8 cellular contexts compared by ENCODE assay signal in genomic region chr5:141605523-141606277, GRCh38. TPM values are rescaled to one million over a fixed set of nuclear protein-coding genes. Genes with fewer than 3 reads are reported as not detected.
DNase-seq lines count a peak whose midpoint lies in the region; ATAC-seq and TF ChIP-seq lines count a peak whose summit lies in the region.

No MANE protein-coding gene starts in this region.

- H3K4me2 ChIP-seq in smooth muscle cell: no peak overlapping the region

- DNase-seq in Caco-2: no peak
- DNase-seq in Kasumi-1 (lab: John Stamatoyannopoulos, UW): peak; percentile 98 to 99
- peak; percentile 84 for DNase-seq in activated CD4-positive, alpha-beta memory T cell treated with anti-CD3 and anti-CD28 coated beads, Interleukin-2, amount 10 ng/mL, durations not matched to agents 7 days and 5 days
- no peak for DNase-seq in smooth muscle cell (lab: John Stamatoyannopoulos, UW; ENCODE audit: unreplicated experiment)
- no peak for DNase-seq in middle frontal gyrus (ENCODE audit: extremely low spot score, low spot score)
- no peak for DNase-seq in GOT3 (lab: John Stamatoyannopoulos, UW)

- H2AFZ ChIP-seq in smooth muscle cell (ENCODE audit: low read depth): no peak overlapping the region

- H3K9me3 Mint-ChIP-seq in Caco-2 (ENCODE audit: unreplicated experiment): no peaks in the 10 kb centered on the region
- H3K9me3 Mint-ChIP-seq in activated CD4-positive, alpha-beta memory T cell treated with anti-CD3 and anti-CD28 coated beads, Interleukin-2, amount 10 ng/mL, durations not matched to agents 7 days and 5 days: no peaks in the 10 kb centered on the region

- intact Hi-C loops in Caco-2 (cut with micrococcal nuclease; ENCODE audit: unreplicated experiment): no loop called here

- H3K4me1 ChIP-seq in Caco-2 (peaks cover 41% of the 10 kb centered on the region), smooth muscle cell (ENCODE audit: low read depth) (no peaks in the 10 kb centered on the region)

- H3K4me3 ChIP-seq in Caco-2 (ENCODE audit: low read depth, low read length) (no peak overlapping the region), smooth muscle cell (no peak overlapping the region)

- peaks cover 21% of the 10 kb centered on the region for H4K20me1 ChIP-seq in smooth muscle cell (ENCODE audit: low read depth)

- POLR2A ChIA-PET in Caco-2 (lab: Charles Lee): interaction anchor here (0.5 to 0.6 kb wide), 2 partner anchors 14 to 15 kb away, joined by 5 read pairs; no protein-coding TSS in a partner anchor
- POLR2A ChIA-PET in activated CD4-positive, alpha-beta memory T cell treated with anti-CD3 and anti-CD28 coated beads, Interleukin-2, amount 10 ng/mL, durations not matched to agents 7 days and 5 days (lab: Charles Lee): interaction anchor here (0.6 to 6.8 kb wide), 9 partner anchors 8 to 88 kb away, joined by 3 to 123 read pairs (median 7); partner anchors contain the start of genes DIAPH1, HDAC3 and RELL2

- H3K27ac Mint-ChIP-seq in Caco-2 (ENCODE audit: unreplicated experiment): peak overlapping the region; percentile 76
- peak overlapping the region; percentile 94 for H3K27ac Mint-ChIP-seq in activated CD4-positive, alpha-beta memory T cell treated with anti-CD3 and anti-CD28 coated beads, Interleukin-2, amount 10 ng/mL, durations not matched to agents 7 days and 5 days

- H3K4me1 Mint-ChIP-seq in Caco-2 (ENCODE audit: low read depth, unreplicated experiment): peaks cover 32% of the 10 kb centered on the region
- H3K4me1 Mint-ChIP-seq in activated CD4-positive, alpha-beta memory T cell treated with anti-CD3 and anti-CD28 coated beads, Interleukin-2, amount 10 ng/mL, durations not matched to agents 7 days and 5 days: peaks cover 78% of the 10 kb centered on the region

- peak overlapping the region; percentile 81 for H3K27ac ChIP-seq in smooth muscle cell (ENCODE audit: low read depth)

- H3K4me3 Mint-ChIP-seq in Caco-2 (ENCODE audit: unreplicated experiment): no peak overlapping the region
- H3K4me3 Mint-ChIP-seq in activated CD4-positive, alpha-beta memory T cell treated with anti-CD3 and anti-CD28 coated beads, Interleukin-2, amount 10 ng/mL, durations not matched to agents 7 days and 5 days: peak overlapping the region; percentile 63

- peak overlapping the region; percentile 51 for H3K9ac ChIP-seq in smooth muscle cell (ENCODE audit: low read depth)

- H3K79me2 ChIP-seq in smooth muscle cell (ENCODE audit: low read depth): peaks cover 80% of the 10 kb centered on the region

- H3K9me3 ChIP-seq in Caco-2: no peaks in the 10 kb centered on the region
- H3K9me3 ChIP-seq in smooth muscle cell (replicated peaks; ENCODE audit: low read depth): no peaks in the 10 kb centered on the region

- no peak for TF ChIP-seq CTCF in Caco-2 (IDR thresholded peaks at IDR 0.05; ENCODE audit: insufficient read depth in 1 of 2, low read depth in 1 of 2, low read length in 1 of 2, severe bottlenecking in 1 of 2, unreplicated experiment in 1 of 2)
- TF ChIP-seq CTCF in smooth muscle cell (IDR thresholded peaks at IDR 0.05; ENCODE audit: borderline replicate concordance, insufficient read depth, poor library complexity, severe bottlenecking): no peak

- H3K36me3 ChIP-seq in Caco-2 (ENCODE audit: control insufficient read depth, insufficient read depth, low read length) (no peaks in the 10 kb centered on the region), smooth muscle cell (ENCODE audit: low read depth) (no peaks in the 10 kb centered on the region)

- 91% methylated on average over 6 of the region's 6 CpGs for WGBS in smooth muscle cell (ENCODE audit: low lambda C conversion rate)

- ATAC-seq in GM21619 (IDR thresholded peaks at IDR 0.05; ENCODE audit: unreplicated experiment) (peak; percentile 98), esophagus mucosa (peak; percentile 35)

- no TSS peak for BruUV-seq in Caco-2 (replicated peaks; lab: Mats Ljungman, UMichigan)

- H3K27me3 ChIP-seq in Caco-2 (replicated peaks; ENCODE audit: control insufficient read depth, insufficient read depth, low read length) (no peaks in the 10 kb centered on the region), smooth muscle cell (ENCODE audit: low read depth) (no peaks in the 10 kb centered on the region)

- CTCF ChIA-PET in Caco-2 (lab: Charles Lee): interaction anchor here (2.0 kb wide), 1 partner anchor 13 kb away, joined by 8 read pairs; the partner anchor contains the start of gene DIAPH1
- CTCF ChIA-PET in activated CD4-positive, alpha-beta memory T cell treated with anti-CD3 and anti-CD28 coated beads, Interleukin-2, amount 10 ng/mL, durations not matched to agents 7 days and 5 days (lab: Charles Lee): interaction anchor here (1.3 to 14.6 kb wide), 7 partner anchors 12 to 48 kb away, joined by 4 to 198 read pairs (median 7); partner anchors contain the start of genes DIAPH1, HDAC3 and RELL2

- peaks cover 12% of the 10 kb centered on the region for H3K36me3 Mint-ChIP-seq in Caco-2 (ENCODE audit: insufficient read depth, unreplicated experiment)
- H3K36me3 Mint-ChIP-seq in activated CD4-positive, alpha-beta memory T cell treated with anti-CD3 and anti-CD28 coated beads, Interleukin-2, amount 10 ng/mL, durations not matched to agents 7 days and 5 days (ENCODE audit: low read depth): peaks cover 36% of the 10 kb centered on the region

- no peaks in the 10 kb centered on the region for H3F3A ChIP-seq in smooth muscle cell (ENCODE audit: low read depth)

- no peaks in the 10 kb centered on the region for H3K27me3 Mint-ChIP-seq in Caco-2 (ENCODE audit: insufficient read depth, unreplicated experiment)
- H3K27me3 Mint-ChIP-seq in activated CD4-positive, alpha-beta memory T cell treated with anti-CD3 and anti-CD28 coated beads, Interleukin-2, amount 10 ng/mL, durations not matched to agents 7 days and 5 days: no peaks in the 10 kb centered on the region

RNA-seq across cellular contexts. Expression of gene DIAPH1, which starts 13.1 kb away (rescaled TPM):
- total RNA-seq in Caco-2 (2022) (161 and 167 TPM in 2 replicates), esophagus mucosa (108 TPM), smooth muscle cell (25.2 and 26.7 TPM in 2 replicates)
- 100 to 1,000 TPM; 317 to 323 TPM for total RNA-seq in activated CD4-positive, alpha-beta memory T cell treated with anti-CD3 and anti-CD28 coated beads, Interleukin-2, amount 10 ng/mL, durations not matched to agents 7 days and 5 days
- 15.4 and 34.7 TPM in 2 replicates for polyA plus RNA-seq in smooth muscle cell

RNA-seq across cellular contexts. Expression of gene HDAC3, which starts 30.9 kb away (rescaled TPM):
- total RNA-seq in Caco-2 (2022): 73.0 and 74.5 TPM in 2 replicates
- 10 to 100 TPM; 72.0 to 77.9 TPM for total RNA-seq in activated CD4-positive, alpha-beta memory T cell treated with anti-CD3 and anti-CD28 coated beads, Interleukin-2, amount 10 ng/mL, durations not matched to agents 7 days and 5 days
- 48.2 TPM for total RNA-seq in esophagus mucosa
- total RNA-seq in smooth muscle cell: 47.4 and 50.2 TPM in 2 replicates
- polyA plus RNA-seq in smooth muscle cell: 66.9 and 79.8 TPM in 2 replicates

RNA-seq across cellular contexts. Expression of gene RELL2, which starts 31.1 kb away (rescaled TPM):
- total RNA-seq in Caco-2 (2022): 8.7 and 13.6 TPM in 2 replicates
- 10 to 100 TPM; 18.8 to 19.4 TPM for total RNA-seq in activated CD4-positive, alpha-beta memory T cell treated with anti-CD3 and anti-CD28 coated beads, Interleukin-2, amount 10 ng/mL, durations not matched to agents 7 days and 5 days
- total RNA-seq in esophagus mucosa: 4.5 TPM
- 2.6 and 4.2 TPM in 2 replicates for total RNA-seq in smooth muscle cell
- polyA plus RNA-seq in smooth muscle cell: 7.4 and 8.7 TPM in 2 replicates

RNA-seq across cellular contexts. Expression of gene FCHSD1, which starts 45.5 kb away (rescaled TPM):
- 25.0 and 26.8 TPM in 2 replicates for total RNA-seq in Caco-2 (2022)
- total RNA-seq in activated CD4-positive, alpha-beta memory T cell treated with anti-CD3 and anti-CD28 coated beads, Interleukin-2, amount 10 ng/mL, durations not matched to agents 7 days and 5 days: 10 to 100 TPM; 69.8 to 71.8 TPM
- 5.8 TPM for total RNA-seq in esophagus mucosa
- total RNA-seq in smooth muscle cell: 15.6 and 16.4 TPM in 2 replicates
- 15.7 and 35.8 TPM in 2 replicates for polyA plus RNA-seq in smooth muscle cell

Comparison
In these comparisons a context has a peak if more than half of its experiments do, and no peak if none do; other contexts are left out.
1. DNase-seq: peak in Kasumi-1 (2 of 2) and activated CD4-positive, alpha-beta memory T cell treated with anti-CD3 and anti-CD28 coated beads, Interleukin-2, amount 10 ng/mL, durations not matched to agents 7 days and 5 days (single experiment); none in Caco-2 (0 of 2), smooth muscle cell (single experiment), middle frontal gyrus (single experiment) and GOT3 (single experiment).